ENCODE assay signal across 19 cellular contexts in the genomic region with DNA sequence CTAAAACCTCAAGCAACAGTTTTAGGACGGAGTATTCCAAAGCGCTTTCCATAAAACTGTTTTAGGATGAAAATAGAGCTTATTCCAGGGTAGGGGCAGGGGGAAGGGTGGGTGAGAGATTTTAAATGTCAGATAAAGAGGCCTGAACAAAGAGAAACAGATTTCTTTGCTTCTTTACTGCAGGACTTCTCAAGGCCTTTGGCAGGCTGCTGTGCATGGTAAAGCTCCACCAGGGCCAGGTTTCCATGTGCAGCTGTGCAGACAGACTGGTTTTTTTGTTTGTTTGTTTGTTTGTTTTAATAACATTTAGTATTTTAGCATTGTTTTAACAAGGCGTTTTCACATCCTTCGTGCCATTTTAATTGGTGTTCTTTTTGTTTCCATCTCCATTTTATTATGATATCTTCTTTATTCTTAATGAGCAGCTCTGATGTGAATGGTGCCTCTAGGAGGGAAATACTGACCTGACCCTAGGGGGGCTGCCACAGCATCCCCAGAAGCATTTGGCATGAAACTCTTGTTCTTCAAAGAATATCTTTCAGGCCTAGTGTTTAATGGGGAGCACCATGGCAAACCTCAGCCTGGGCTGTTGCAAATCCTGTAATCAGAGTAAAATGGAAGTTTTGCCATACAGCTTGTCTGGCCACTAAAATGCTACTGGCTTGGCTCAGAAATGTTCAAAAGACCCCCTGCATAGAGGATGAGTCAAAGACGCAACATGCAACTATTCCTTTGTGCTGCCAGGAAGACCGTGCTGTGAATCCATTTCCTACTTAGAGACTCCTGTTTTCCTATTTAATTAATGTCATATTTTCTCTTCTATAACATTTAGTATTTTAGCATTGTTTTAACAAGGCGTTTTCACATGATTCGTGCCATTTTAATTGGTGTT. TPM values are rescaled to one million over a fixed set of nuclear protein-coding genes. Genes with fewer than 3 reads are reported as not detected.
A peak's percentile ranks its signal among the peaks of the same experiment; 100 is the strongest.
DNase-seq lines count a peak whose midpoint lies in the region; TF ChIP-seq lines count a peak whose summit lies in the region.
"Had no signal": no experiment of that assay in that cellular context is flagged by ENCODE, and none has a peak within 500 bp of the region (broad histone marks: within the 10 kb centered on the region; RNA-seq: fewer than 3 reads in every experiment).

No MANE protein-coding gene starts in this region.

- TF ChIP-seq CTCF in HFFc6 (IDR thresholded peaks at IDR 0.05) = no peak
- no peak for TF ChIP-seq CTCF in brain (conservative IDR thresholded peaks at IDR 0.05)
- TF ChIP-seq CTCF in hepatocyte (IDR thresholded peaks at IDR 0.05; ENCODE audit: poor library complexity) = no peak
- TF ChIP-seq CTCF in smooth muscle cell (IDR thresholded peaks at IDR 0.05; ENCODE audit: borderline replicate concordance, insufficient read depth, poor library complexity, severe bottlenecking) = no peak

- H3K4me1 ChIP-seq in hepatocyte (ENCODE audit: insufficient read depth) = no peaks in the 10 kb centered on the region
- H3K4me1 ChIP-seq in smooth muscle cell (ENCODE audit: low read depth) = peaks cover 16% of the 10 kb centered on the region
- H3K4me1 ChIP-seq: lower lobe of right lung had no signal

- peaks cover 3% of the 10 kb centered on the region; the same call in 1 of the 2 replicates for H3K27me3 Mint-ChIP-seq in HFFc6 (ENCODE audit: insufficient read depth)
- no peaks in the 10 kb centered on the region for H3K27me3 Mint-ChIP-seq in brain

- H3K4me3 Mint-ChIP-seq in HFFc6 (no peak overlapping the region), brain (no peak overlapping the region)
- H3K4me3 Mint-ChIP-seq: CD4-positive, CD25-positive, alpha-beta regulatory T cell; natural killer cell treated with Interleukin-12 subunit alpha and Interleukin-12 subunit beta and Interleukin-15 and Interleukin-18, amount 100 ng/mL, for 72 hours had no signal

- no peaks in the 10 kb centered on the region for H3K79me2 ChIP-seq in hepatocyte
- no peaks in the 10 kb centered on the region for H3K79me2 ChIP-seq in smooth muscle cell (ENCODE audit: low read depth)

- H3K27ac ChIP-seq in hepatocyte = peak overlapping the region; percentile 24
- H3K27ac ChIP-seq in smooth muscle cell (ENCODE audit: low read depth) = no peak overlapping the region
- H3K27ac ChIP-seq: lower lobe of right lung, PC-9 had no signal

- no peak overlapping the region for H3K9ac ChIP-seq in smooth muscle cell (ENCODE audit: low read depth)

- H2AFZ ChIP-seq in hepatocyte (no peak overlapping the region), smooth muscle cell (ENCODE audit: low read depth) (peak overlapping the region; percentile 57)
- H2AFZ ChIP-seq: PC-9 had no signal

- WGBS in hepatocyte (ENCODE audit: low lambda C conversion rate, missing lambda C conversion rate) = 78% methylated on average over 8 of the region's 8 CpGs
- 53% methylated on average over 8 of the region's 8 CpGs for WGBS in smooth muscle cell (ENCODE audit: low lambda C conversion rate)

- H3K27ac Mint-ChIP-seq in HFFc6 (peak overlapping the region; percentile 15), brain (peak overlapping the region in 3 of 5 experiments; percentile 61 to 84 (median 81))
- H3K27ac Mint-ChIP-seq: activated T-helper 2 cell treated with anti-CD3 and anti-CD28 coated beads, Interferon-gamma antibody, Interleukin-2, Interleukin-4, amounts not matched to agents 10 μg/mL and 5 μg/mL and 100 μg/mL, durations not matched to agents 14 hours and 24 hours and 36 hours; CD4-positive, CD25-positive, alpha-beta regulatory T cell; natural killer cell treated with Interleukin-12 subunit alpha and Interleukin-12 subunit beta and Interleukin-15 and Interleukin-18, amount 100 ng/mL, for 72 hours had no signal

- no peaks in the 10 kb centered on the region for H3K36me3 ChIP-seq in hepatocyte (replicated peaks; ENCODE audit: insufficient read depth, low read depth)
- H3K36me3 ChIP-seq in smooth muscle cell (ENCODE audit: low read depth) = no peaks in the 10 kb centered on the region
- H3K36me3 ChIP-seq: lower lobe of right lung had no signal

- no peak overlapping the region for H3K4me2 ChIP-seq in hepatocyte
- H3K4me2 ChIP-seq in smooth muscle cell = no peak overlapping the region
- H3K4me2 ChIP-seq: PC-9 had no signal

- H3K9me3 ChIP-seq in hepatocyte (ENCODE audit: low read depth) = no peaks in the 10 kb centered on the region
- no peaks in the 10 kb centered on the region for H3K9me3 ChIP-seq in smooth muscle cell (replicated peaks; ENCODE audit: low read depth)
- H3K9me3 ChIP-seq: lower lobe of right lung had no signal

- no peaks in the 10 kb centered on the region for H3K9me2 ChIP-seq in hepatocyte (replicated peaks; ENCODE audit: insufficient read depth)

- no peak for DNase-seq in HFFc6
- no peak for DNase-seq in hepatocyte (ENCODE audit: low spot score)
- no peak for DNase-seq in smooth muscle cell (lab: John Stamatoyannopoulos, UW; ENCODE audit: unreplicated experiment)
- no peak for DNase-seq in Ammon's horn (ENCODE audit: low spot score)
- no peak for DNase-seq in stimulated activated CD4-positive, alpha-beta T cell treated with anti-CD3 and anti-CD28 coated beads, Interleukin-12 subunit alpha, Interleukin-12 subunit beta, amount 100 ng/mL, for 4 hours
- DNase-seq in CD1c-positive myeloid dendritic cell (ENCODE audit: extremely low spot score) = no peak
- DNase-seq: activated CD8-positive, alpha-beta memory T cell treated with anti-CD3 and anti-CD28 coated beads for 24 hours; amniotic stem cell; CD4-positive, CD25-positive, alpha-beta regulatory T cell; dermis blood vessel endothelial cell; lower lobe of right lung; NCI-H2081; NCI-H526; PC-9; substantia nigra; SW 1271 had no signal

- peaks cover 48% of the 10 kb centered on the region for H3K4me1 Mint-ChIP-seq in HFFc6 (ENCODE audit: low read depth)
- H3K4me1 Mint-ChIP-seq in brain = peaks cover 27% of the 10 kb centered on the region
- H3K4me1 Mint-ChIP-seq: CD4-positive, CD25-positive, alpha-beta regulatory T cell had no signal

- no peaks in the 10 kb centered on the region for H3K36me3 Mint-ChIP-seq in HFFc6 (ENCODE audit: low read depth)
- H3K36me3 Mint-ChIP-seq in brain = peaks cover 9% of the 10 kb centered on the region
- H3K36me3 Mint-ChIP-seq: CD4-positive, CD25-positive, alpha-beta regulatory T cell; natural killer cell treated with Interleukin-12 subunit alpha and Interleukin-12 subunit beta and Interleukin-15 and Interleukin-18, amount 100 ng/mL, for 72 hours had no signal

- H3K27me3 ChIP-seq in hepatocyte = no peaks in the 10 kb centered on the region
- H3K27me3 ChIP-seq in smooth muscle cell (ENCODE audit: low read depth) = no peaks in the 10 kb centered on the region

- H4K20me1 ChIP-seq in hepatocyte (ENCODE audit: insufficient read depth, poor library complexity, severe bottlenecking) (no peaks in the 10 kb centered on the region), smooth muscle cell (ENCODE audit: low read depth) (no peaks in the 10 kb centered on the region)

- no peaks in the 10 kb centered on the region for H3F3A ChIP-seq in smooth muscle cell (ENCODE audit: low read depth)

- H3K4me3 ChIP-seq in hepatocyte (no peak overlapping the region), smooth muscle cell (no peak overlapping the region)
- H3K4me3 ChIP-seq: lower lobe of right lung, PC-9 had no signal

- H3K9me3 Mint-ChIP-seq in HFFc6 = no peaks in the 10 kb centered on the region
- H3K9me3 Mint-ChIP-seq in brain = no peaks in the 10 kb centered on the region
- H3K9me3 Mint-ChIP-seq: activated T-helper 2 cell treated with anti-CD3 and anti-CD28 coated beads, Interferon-gamma antibody, Interleukin-2, Interleukin-4, amounts not matched to agents 10 μg/mL and 5 μg/mL and 100 μg/mL, durations not matched to agents 14 hours and 24 hours and 36 hours; natural killer cell treated with Interleukin-12 subunit alpha and Interleukin-12 subunit beta and Interleukin-15 and Interleukin-18, amount 100 ng/mL, for 72 hours had no signal

RNA-seq across cellular contexts. Expression of gene HECW1, which starts 26.5 kb away (rescaled TPM):
- total RNA-seq in HFFc6 (2021; fragmentation: NEBNext Ultra II Directional; extraction: Animal tissue kit (Norgen Biotek cat#: 25700)) = 1 to 10 TPM; 3.4 to 6.5 (median 5.3) TPM
- 1.7 TPM for polyA plus RNA-seq in brain (ENCODE audit: insufficient read depth, low read depth, low replicate concordance)
- 2.6 and 7.6 TPM in 2 replicates for total RNA-seq in hepatocyte
- 1.5 and 4.0 TPM in 2 replicates for polyA plus RNA-seq in hepatocyte
- total RNA-seq in smooth muscle cell = 0.09 and 0.85 TPM in 2 replicates
- 0.49 TPM in 1 of 2 replicates, not detected in the other for polyA plus RNA-seq in smooth muscle cell
- total RNA-seq: activated T-helper 2 cell treated with anti-CD3 and anti-CD28 coated beads, Interferon-gamma antibody, Interleukin-2, Interleukin-4, amounts not matched to agents 10 μg/mL and 5 μg/mL and 100 μg/mL, durations not matched to agents 14 hours and 24 hours and 36 hours; dermis blood vessel endothelial cell; natural killer cell treated with Interleukin-12 subunit alpha and Interleukin-12 subunit beta and Interleukin-15 and Interleukin-18, amount 100 ng/mL, for 72 hours had no signal
